ENCODE assay signal across 2 cellular contexts in genomic region chr9:126287467-126287866, GRCh38.
TF ChIP-seq lines count a peak whose summit lies in the region.

No MANE protein-coding gene starts in this region.

TF ChIP-seq in GM23338, 12 proteins besides CTCF, POLR2A, EP300 and RAD21 (continued from another document):
- TF ChIP-seq ZNF462 (CRISPR knock-in tag; IDR thresholded peaks at IDR 0.05), result no peak
- TF ChIP-seq REST (IDR thresholded peaks at IDR 0.05; ENCODE audit: unreplicated experiment), result no peak
- TF ChIP-seq CREB1 (CRISPR knock-in tag; IDR thresholded peaks at IDR 0.05; ENCODE audit: low read depth), result no peak
- TF ChIP-seq NANOG (IDR thresholded peaks at IDR 0.05; ENCODE audit: borderline replicate concordance), result no peak
- no peak for TF ChIP-seq ETS1 (IDR thresholded peaks at IDR 0.05)
- TF ChIP-seq JUNB (IDR thresholded peaks at IDR 0.05; ENCODE audit: unreplicated experiment), result no peak
- TF ChIP-seq ZNF331 (CRISPR knock-in tag; IDR thresholded peaks at IDR 0.05; ENCODE audit: low read depth), result no peak
- no peak for TF ChIP-seq ZNF114 (CRISPR knock-in tag; IDR thresholded peaks at IDR 0.05)
- TF ChIP-seq POLR2AphosphoS5 (IDR thresholded peaks at IDR 0.05; ENCODE audit: low read depth), result no peak
- TF ChIP-seq EZH2 (IDR thresholded peaks at IDR 0.05; ENCODE audit: low read depth, unreplicated experiment), result no peak

TF ChIP-seq in SK-N-SH treated with all-trans-retinoic acid at 6 μM for 48 hours, 23 proteins besides CTCF, POLR2A, EP300 and RAD21 (continued from another document):
- TF ChIP-seq CSRNP3 (CRISPR knock-in tag; IDR thresholded peaks at IDR 0.05), result no peak
- TF ChIP-seq SNAI2 (CRISPR knock-in tag; IDR thresholded peaks at IDR 0.05), result no peak
- TF ChIP-seq ZFP30 (CRISPR knock-in tag; IDR thresholded peaks at IDR 0.05), result no peak
- no peak for TF ChIP-seq CREB5 (CRISPR knock-in tag; IDR thresholded peaks at IDR 0.05; ENCODE audit: low read depth)
- TF ChIP-seq ARNTL (CRISPR knock-in tag; IDR thresholded peaks at IDR 0.05; ENCODE audit: borderline replicate concordance, low read depth), result no peak
- no peak for TF ChIP-seq ZNF565 (CRISPR knock-in tag; conservative IDR thresholded peaks at IDR 0.05; ENCODE audit: low read depth)
- TF ChIP-seq TSHZ2 (CRISPR knock-in tag; IDR thresholded peaks at IDR 0.05), result no peak
- TF ChIP-seq GLIS3 (CRISPR knock-in tag; IDR thresholded peaks at IDR 0.05), result no peak
- TF ChIP-seq POU6F1 (CRISPR knock-in tag; IDR thresholded peaks at IDR 0.05; ENCODE audit: borderline replicate concordance, low read depth), result no peak
- TF ChIP-seq BACH2 (CRISPR knock-in tag; IDR thresholded peaks at IDR 0.05; ENCODE audit: borderline replicate concordance), result no peak
- TF ChIP-seq TCF4 (CRISPR knock-in tag; IDR thresholded peaks at IDR 0.05; ENCODE audit: borderline replicate concordance), result no peak
- no peak for TF ChIP-seq RARB (CRISPR knock-in tag; IDR thresholded peaks at IDR 0.05)
- no peak for TF ChIP-seq ISL1 (CRISPR knock-in tag; IDR thresholded peaks at IDR 0.05)
- TF ChIP-seq ZFP3 (CRISPR knock-in tag; IDR thresholded peaks at IDR 0.05), result no peak
- TF ChIP-seq CSDC2 (CRISPR knock-in tag; IDR thresholded peaks at IDR 0.05), result no peak
